Comparison of ENCODE assay signal across 8 cellular contexts in genomic region chr20:32537657-32538525, GRCh38. TPM values are rescaled to one million over a fixed set of nuclear protein-coding genes. Genes with fewer than 3 reads are reported as not detected.
DNase-seq lines count a peak whose midpoint lies in the region; ATAC-seq and TF ChIP-seq lines count a peak whose summit lies in the region.

No MANE protein-coding gene starts in this region.

- BruUV-seq in MCF 10A (replicated peaks; lab: Mats Ljungman, UMichigan) (no TSS peak), mammary epithelial cell (replicated peaks; lab: Mats Ljungman, UMichigan) (no TSS peak)

- no peaks in the 10 kb centered on the region for H3K27me3 ChIP-seq in mammary epithelial cell (ENCODE audit: insufficient read depth, low read length)
- peaks cover 13% of the 10 kb centered on the region for H3K27me3 ChIP-seq in osteoblast (ENCODE audit: insufficient read depth, low read length)
- no peaks in the 10 kb centered on the region for H3K27me3 ChIP-seq in GM23248 (replicated peaks; ENCODE audit: insufficient read depth)

- in situ Hi-C loops in mammary epithelial cell (cut with MboI; ENCODE audit: low sequenced_read_pairs in 2 of 2) (no loop called here), GM23248 (cut with MboI) (loop anchor here (25.0 kb wide), 1 partner anchor 249 kb away; no protein-coding TSS in a partner anchor)

- no peak overlapping the region for H3K4me3 ChIP-seq in mammary epithelial cell (replicated peaks in 1 of 3; ENCODE audit: insufficient read depth in 1 of 3, low read depth in 2 of 3, low read length in 3 of 3)
- H3K4me3 ChIP-seq in mucosa of descending colon: no peak overlapping the region
- H3K4me3 ChIP-seq in osteoblast (ENCODE audit: insufficient read depth, low read length): no peak overlapping the region
- H3K4me3 ChIP-seq in GM23248: no peak overlapping the region

- CTCF ChIA-PET in MCF 10A (lab: Yijun Ruan, JAX): interaction anchor here (0.6 to 1.8 kb wide), 4 partner anchors 13 to 1109 kb away, joined by 3 to 8 read pairs (median 4); no protein-coding TSS in a partner anchor
- CTCF ChIA-PET in mammary epithelial cell (lab: Charles Lee; ENCODE audit: low non-redundant PET): no interaction called here

- WGBS in mammary epithelial cell (ENCODE audit: low coverage, missing lambda C conversion rate): 63% methylated on average over 11 of the region's 18 CpGs
- 75 to 80% methylated on average over 14 to 18 of the region's 18 CpGs for WGBS in GM23248 (ENCODE audit: low coverage in 1 of 2, low lambda C conversion rate in 2 of 2, missing lambda C conversion rate in 2 of 2), 2 experiments

- H3F3A ChIP-seq in GM23248 (ENCODE audit: insufficient read depth): no peaks in the 10 kb centered on the region

- H3K79me2 ChIP-seq in mammary epithelial cell (ENCODE audit: insufficient read depth, low read length): no peaks in the 10 kb centered on the region
- H3K79me2 ChIP-seq in osteoblast (ENCODE audit: insufficient read depth, low read length): no peaks in the 10 kb centered on the region
- no peaks in the 10 kb centered on the region for H3K79me2 ChIP-seq in GM23248 (ENCODE audit: insufficient read depth)

- dilution Hi-C loops in mammary epithelial cell (cut with HindIII; ENCODE audit: low sequenced_read_pairs): no loop called here

- ATAC-seq in activated naive CD8-positive, alpha-beta T cell treated with anti-CD3 and anti-CD28 coated beads, Interleukin-2, amount 50 U/mL, for 24 hours: no peak
- ATAC-seq in mucosa of descending colon (no peak), HG03095 (IDR thresholded peaks at IDR 0.05; ENCODE audit: unreplicated experiment) (no peak)

- H2AFZ ChIP-seq in mammary epithelial cell (ENCODE audit: low read depth, low read length) (no peak overlapping the region), osteoblast (ENCODE audit: low read length) (no peak overlapping the region), GM23248 (no peak overlapping the region)

- no peaks in the 10 kb centered on the region for H3K9me3 Mint-ChIP-seq in MCF 10A (ENCODE audit: unreplicated experiment)
- H3K9me3 Mint-ChIP-seq in activated naive CD8-positive, alpha-beta T cell treated with anti-CD3 and anti-CD28 coated beads, Interleukin-2, amount 50 U/mL, for 24 hours: no peaks in the 10 kb centered on the region

- H3K4me2 ChIP-seq in mammary epithelial cell (ENCODE audit: insufficient read depth, low read depth, low read length) (no peak overlapping the region), osteoblast (ENCODE audit: insufficient read depth, low read length) (no peak overlapping the region), GM23248 (ENCODE audit: unreplicated experiment) (no peak overlapping the region)

- H4K20me1 ChIP-seq in mammary epithelial cell (ENCODE audit: insufficient read depth, low read length): no peaks in the 10 kb centered on the region
- H4K20me1 ChIP-seq in osteoblast (ENCODE audit: insufficient read depth, low read length): no peaks in the 10 kb centered on the region
- H4K20me1 ChIP-seq in GM23248 (ENCODE audit: insufficient read depth): no peaks in the 10 kb centered on the region

- H3K36me3 Mint-ChIP-seq in MCF 10A (ENCODE audit: insufficient read depth, unreplicated experiment): no peaks in the 10 kb centered on the region
- peaks cover 2% of the 10 kb centered on the region for H3K36me3 Mint-ChIP-seq in activated naive CD8-positive, alpha-beta T cell treated with anti-CD3 and anti-CD28 coated beads, Interleukin-2, amount 50 U/mL, for 24 hours (ENCODE audit: low read depth)

- H3K9ac ChIP-seq in mammary epithelial cell (ENCODE audit: insufficient read depth, low read length) (no peak overlapping the region), GM23248 (no peak overlapping the region)

- H3K4me1 ChIP-seq in mammary epithelial cell (ENCODE audit: insufficient read depth, low read length) (peaks cover 11% of the 10 kb centered on the region), mucosa of descending colon (ENCODE audit: low read depth) (peaks cover 23% of the 10 kb centered on the region), osteoblast (ENCODE audit: insufficient read depth, low read length) (no peaks in the 10 kb centered on the region), GM23248 (ENCODE audit: insufficient read depth) (no peaks in the 10 kb centered on the region)

- no peak for TF ChIP-seq CTCF in MCF 10A (IDR thresholded peaks at IDR 0.05; ENCODE audit: unreplicated experiment)
- no peak for TF ChIP-seq CTCF in mammary epithelial cell (conservative IDR thresholded peaks at IDR 0.05 in 1 of 2, IDR thresholded peaks at IDR 0.05 in 1 of 2; ENCODE audit: extremely low read depth in 1 of 2, insufficient read depth in 1 of 2, low read depth in 1 of 2, low read length in 2 of 2)
- no peak for TF ChIP-seq CTCF in mucosa of descending colon (IDR thresholded peaks at IDR 0.05)
- TF ChIP-seq CTCF in osteoblast (IDR thresholded peaks at IDR 0.05; ENCODE audit: extremely low read depth, low read depth, low read length): no peak

- H3K27ac Mint-ChIP-seq in MCF 10A (ENCODE audit: low read depth, unreplicated experiment): no peak overlapping the region
- H3K27ac Mint-ChIP-seq in activated naive CD8-positive, alpha-beta T cell treated with anti-CD3 and anti-CD28 coated beads, Interleukin-2, amount 50 U/mL, for 24 hours: peak overlapping the region; percentile 91

- no peaks in the 10 kb centered on the region for H3K36me3 ChIP-seq in mammary epithelial cell (ENCODE audit: insufficient read depth, low read length)
- H3K36me3 ChIP-seq in mucosa of descending colon (ENCODE audit: low read depth): no peaks in the 10 kb centered on the region
- H3K36me3 ChIP-seq in osteoblast (ENCODE audit: insufficient read depth, low read length): no peaks in the 10 kb centered on the region
- H3K36me3 ChIP-seq in GM23248 (ENCODE audit: low read depth): no peaks in the 10 kb centered on the region

- H3K27ac ChIP-seq in mammary epithelial cell (ENCODE audit: insufficient read depth, low read depth, low read length) (no peak overlapping the region), osteoblast (ENCODE audit: low read depth, low read length) (no peak overlapping the region), GM23248 (no peak overlapping the region)

- peaks cover 5% of the 10 kb centered on the region for H3K4me1 Mint-ChIP-seq in MCF 10A (ENCODE audit: insufficient read depth, unreplicated experiment)
- peaks cover 83% of the 10 kb centered on the region for H3K4me1 Mint-ChIP-seq in activated naive CD8-positive, alpha-beta T cell treated with anti-CD3 and anti-CD28 coated beads, Interleukin-2, amount 50 U/mL, for 24 hours

- H3K4me3 Mint-ChIP-seq in MCF 10A (ENCODE audit: unreplicated experiment): peak overlapping the region; percentile 75
- H3K4me3 Mint-ChIP-seq in activated naive CD8-positive, alpha-beta T cell treated with anti-CD3 and anti-CD28 coated beads, Interleukin-2, amount 50 U/mL, for 24 hours: peak overlapping the region; percentile 87

- no peaks in the 10 kb centered on the region for H3K9me3 ChIP-seq in mammary epithelial cell (replicated peaks; ENCODE audit: insufficient read depth, low read length)
- no peaks in the 10 kb centered on the region for H3K9me3 ChIP-seq in mucosa of descending colon
- no peaks in the 10 kb centered on the region for H3K9me3 ChIP-seq in osteoblast (ENCODE audit: low read depth, low read length)
- no peaks in the 10 kb centered on the region for H3K9me3 ChIP-seq in GM23248 (ENCODE audit: low read depth)

- peaks cover 9% of the 10 kb centered on the region for H3K27me3 Mint-ChIP-seq in MCF 10A (ENCODE audit: insufficient read depth, unreplicated experiment)
- no peaks in the 10 kb centered on the region for H3K27me3 Mint-ChIP-seq in activated naive CD8-positive, alpha-beta T cell treated with anti-CD3 and anti-CD28 coated beads, Interleukin-2, amount 50 U/mL, for 24 hours

- intact Hi-C loops in MCF 10A (cut with micrococcal nuclease): no loop called here
- intact Hi-C loops in mammary epithelial cell (cut with micrococcal nuclease): no loop called here
- intact Hi-C loops in mucosa of descending colon (cut with DNase I, micrococcal nuclease): no loop called here

- H3K9me2 ChIP-seq in GM23248 (ENCODE audit: insufficient read depth): no peaks in the 10 kb centered on the region

- no peak for DNase-seq in MCF 10A (ENCODE audit: unreplicated experiment)
- no peak for DNase-seq in mammary epithelial cell
- no peak for DNase-seq in activated naive CD8-positive, alpha-beta T cell treated with anti-CD3 and anti-CD28 coated beads, Interleukin-2, amount 50 U/mL, for 24 hours
- peak in 2 of 3 donors; percentile 51 to 70 for DNase-seq in mucosa of descending colon
- DNase-seq in ureter (ENCODE audit: low spot score): peak; percentile 77
- DNase-seq in osteoblast (ENCODE audit: insufficient read length, low spot score, missing footprints): no peak
- DNase-seq in GM23248: no peak

- POLR2A ChIA-PET in MCF 10A (lab: Yijun Ruan, JAX): no interaction called here

RNA-seq across cellular contexts. Expression of gene NOL4L, which starts 47.2 kb away (rescaled TPM):
- total RNA-seq in MCF 10A (2022) (3.3 and 4.6 TPM in 2 replicates), mammary epithelial cell (10 to 100 TPM in 1 of 2 donors, 1 to 10 TPM in 1; 7.3 to 18.2 TPM), mucosa of descending colon (10 to 100 TPM; 46.1 to 75.3 (median 55.1) TPM), ureter (40.7 TPM), osteoblast (5.9 and 6.2 TPM in 2 replicates)
- polyA plus RNA-seq in mammary epithelial cell (5.5 TPM), GM23248 (2016; fragmentation: Nextera tagmentation; extraction: Ambion mirVana) (7.9 and 8.3 TPM in 2 replicates)
- polyA minus RNA-seq in mammary epithelial cell: 7.6 TPM
- 5.2 and 8.7 TPM in 2 replicates for total RNA-seq in GM23248 (2014; rRNA removed; shearing (Covaris generic))

Comparison
In these comparisons a context has a peak if more than half of its experiments do, and no peak if none do; other contexts are left out.
1. DNase-seq: peak in mucosa of descending colon (2 of 3) and ureter (single experiment); none in MCF 10A (single experiment), mammary epithelial cell (single experiment), activated naive CD8-positive, alpha-beta T cell treated with anti-CD3 and anti-CD28 coated beads, Interleukin-2, amount 50 U/mL, for 24 hours (single experiment), osteoblast (single experiment) and GM23248 (single experiment).